Comparison of ENCODE assay signal across 1 cellular context in the genomic region with DNA sequence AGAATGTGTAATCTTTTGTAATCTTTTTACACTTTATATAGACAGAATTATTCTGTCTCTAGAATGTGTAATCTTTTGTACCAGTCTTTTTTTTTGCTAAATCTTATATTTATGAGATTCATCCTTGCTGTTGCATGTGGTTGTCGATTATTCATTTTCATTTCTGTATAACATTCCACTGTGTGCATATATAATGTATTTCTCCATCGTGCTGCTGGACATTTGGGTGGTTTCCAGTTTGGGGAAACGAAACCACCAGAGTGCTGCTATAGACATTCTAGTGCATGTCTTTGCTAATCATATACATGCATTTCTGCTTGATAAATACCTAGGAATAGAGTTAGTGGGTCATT.
TF ChIP-seq lines count a peak whose summit lies in the region.

No MANE protein-coding gene starts in this region.

TF ChIP-seq in GM12878, 131 proteins besides CTCF, POLR2A, EP300 and RAD21 (continued from another document):
- TF ChIP-seq, protein P1, sequence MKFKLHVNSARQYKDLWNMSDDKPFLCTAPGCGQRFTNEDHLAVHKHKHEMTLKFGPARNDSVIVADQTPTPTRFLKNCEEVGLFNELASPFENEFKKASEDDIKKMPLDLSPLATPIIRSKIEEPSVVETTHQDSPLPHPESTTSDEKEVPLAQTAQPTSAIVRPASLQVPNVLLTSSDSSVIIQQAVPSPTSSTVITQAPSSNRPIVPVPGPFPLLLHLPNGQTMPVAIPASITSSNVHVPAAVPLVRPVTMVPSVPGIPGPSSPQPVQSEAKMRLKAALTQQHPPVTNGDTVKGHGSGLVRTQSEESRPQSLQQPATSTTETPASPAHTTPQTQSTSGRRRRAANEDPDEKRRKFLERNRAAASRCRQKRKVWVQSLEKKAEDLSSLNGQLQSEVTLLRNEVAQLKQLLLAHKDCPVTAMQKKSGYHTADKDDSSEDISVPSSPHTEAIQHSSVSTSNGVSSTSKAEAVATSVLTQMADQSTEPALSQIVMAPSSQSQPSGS (IDR thresholded peaks at IDR 0.05; ENCODE audit: low read length): peak; percentile 56; the same call in 1 of the 2 replicates
- TF ChIP-seq RELA (IDR thresholded peaks at IDR 0.05; ENCODE audit: borderline replicate concordance, partially characterized antibody): peak; percentile 14
- peak in 1 of 2 experiments; percentile 70; a peak in 1 of 4 replicates for TF ChIP-seq CEBPB (IDR thresholded peaks at IDR 0.05; ENCODE audit: borderline replicate concordance in 1 of 2, low read depth in 2 of 2, low read length in 2 of 2)
- peak; percentile 48; the same call in 1 of the 3 replicates for TF ChIP-seq POU2F2 (IDR thresholded peaks at IDR 0.05; ENCODE audit: borderline replicate concordance, low read depth, low read length)
- TF ChIP-seq, protein P2, sequence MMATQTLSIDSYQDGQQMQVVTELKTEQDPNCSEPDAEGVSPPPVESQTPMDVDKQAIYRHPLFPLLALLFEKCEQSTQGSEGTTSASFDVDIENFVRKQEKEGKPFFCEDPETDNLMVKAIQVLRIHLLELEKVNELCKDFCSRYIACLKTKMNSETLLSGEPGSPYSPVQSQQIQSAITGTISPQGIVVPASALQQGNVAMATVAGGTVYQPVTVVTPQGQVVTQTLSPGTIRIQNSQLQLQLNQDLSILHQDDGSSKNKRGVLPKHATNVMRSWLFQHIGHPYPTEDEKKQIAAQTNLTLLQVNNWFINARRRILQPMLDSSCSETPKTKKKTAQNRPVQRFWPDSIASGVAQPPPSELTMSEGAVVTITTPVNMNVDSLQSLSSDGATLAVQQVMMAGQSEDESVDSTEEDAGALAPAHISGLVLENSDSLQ (IDR thresholded peaks at IDR 0.05): no peak
- TF ChIP-seq NBN (IDR thresholded peaks at IDR 0.05): 0 out of 2 replicates have a peak, but pooled peaks have one; percentile 35
